8 cellular contexts compared by ENCODE assay signal in the genomic region with DNA sequence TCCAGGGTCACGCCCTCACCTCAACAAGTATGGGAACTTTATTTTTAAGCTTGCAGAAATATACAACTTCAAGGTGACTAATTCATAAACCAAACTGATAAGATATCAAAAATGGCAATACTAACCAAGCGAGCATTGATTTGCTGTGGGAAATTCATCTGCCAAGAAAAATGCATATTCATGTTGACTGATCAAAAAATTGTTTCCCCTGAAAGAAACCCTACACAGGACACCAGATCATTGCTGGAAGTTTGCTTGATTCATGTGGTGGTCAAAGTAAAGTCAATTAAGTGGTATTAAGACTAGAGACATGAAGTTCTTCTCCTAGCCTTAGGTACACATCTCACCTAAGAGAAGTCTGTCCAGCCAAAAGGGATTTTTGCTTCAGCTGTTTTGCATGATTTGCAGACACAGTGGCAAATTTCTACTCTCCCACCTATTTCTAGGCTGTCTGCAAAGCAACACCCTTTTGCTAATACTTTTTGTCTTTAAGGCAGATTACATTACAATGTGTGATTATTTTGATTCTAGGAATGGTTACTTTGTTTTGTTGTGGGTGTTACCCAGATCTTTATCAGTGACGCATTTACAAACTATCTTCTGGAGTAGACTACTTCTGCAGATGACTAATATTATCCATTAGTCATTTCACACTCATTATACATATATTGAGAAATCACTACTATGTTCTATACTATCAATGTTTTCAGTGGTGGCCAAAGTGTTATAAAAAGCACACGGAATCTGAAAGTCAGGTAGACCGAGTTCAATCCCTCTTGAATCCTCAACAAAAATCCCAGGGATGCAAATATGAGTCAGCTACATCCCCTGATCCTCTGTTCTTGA. TPM values are rescaled to one million over a fixed set of nuclear protein-coding genes. Genes with fewer than 3 reads are reported as not detected.
DNase-seq lines count a peak whose midpoint lies in the region; ATAC-seq and TF ChIP-seq lines count a peak whose summit lies in the region.

No MANE protein-coding gene starts in this region.

- H3K9me3 Mint-ChIP-seq in dendritic cell treated with granulocyte-macrophage colony-stimulating factor and Interleukin-4, amounts not matched to agents 40 ng/mL and 50 ng/mL, for 4 days: peaks cover 10% of the 10 kb centered on the region
- peaks cover 4% of the 10 kb centered on the region for H3K9me3 Mint-ChIP-seq in type B pancreatic cell

- TF ChIP-seq CTCF in GM13977 (IDR thresholded peaks at IDR 0.05; ENCODE audit: extremely low read depth, insufficient read depth, missing control alignments) (no peak), type B pancreatic cell (conservative IDR thresholded peaks at IDR 0.05) (no peak)

- in situ Hi-C loops in GM13977 (cut with MboI; ENCODE audit: low pct_unique_long_range_greater_than_20kb, low sequenced_read_pairs, unreplicated experiment): no loop called here

- no peaks in the 10 kb centered on the region for H3K27me3 Mint-ChIP-seq in dendritic cell treated with granulocyte-macrophage colony-stimulating factor and Interleukin-4, amounts not matched to agents 40 ng/mL and 50 ng/mL, for 4 days
- H3K27me3 Mint-ChIP-seq in type B pancreatic cell: no peaks in the 10 kb centered on the region

- peaks cover 53% of the 10 kb centered on the region for H3K4me1 Mint-ChIP-seq in dendritic cell treated with granulocyte-macrophage colony-stimulating factor and Interleukin-4, amounts not matched to agents 40 ng/mL and 50 ng/mL, for 4 days (ENCODE audit: low read depth)
- H3K4me1 Mint-ChIP-seq in type B pancreatic cell (ENCODE audit: unreplicated experiment): peaks cover 13% of the 10 kb centered on the region

- intact Hi-C loops in dendritic cell treated with granulocyte-macrophage colony-stimulating factor and Interleukin-4, amounts not matched to agents 40 ng/mL and 50 ng/mL, for 4 days (cut with micrococcal nuclease): no loop called here

- no peak overlapping the region for H3K4me3 Mint-ChIP-seq in dendritic cell treated with granulocyte-macrophage colony-stimulating factor and Interleukin-4, amounts not matched to agents 40 ng/mL and 50 ng/mL, for 4 days
- H3K4me3 Mint-ChIP-seq in type B pancreatic cell: no peak overlapping the region

- peaks cover 57% of the 10 kb centered on the region for H3K36me3 Mint-ChIP-seq in dendritic cell treated with granulocyte-macrophage colony-stimulating factor and Interleukin-4, amounts not matched to agents 40 ng/mL and 50 ng/mL, for 4 days (ENCODE audit: low read depth)
- H3K36me3 Mint-ChIP-seq in type B pancreatic cell: no peaks in the 10 kb centered on the region

- DNase-seq in GM13977 (ENCODE audit: low spot score): peak; percentile 37
- peak; percentile 4 for DNase-seq in LHCN-M2 (ENCODE audit: low read depth)
- no peak for DNase-seq in type B pancreatic cell (ENCODE audit: extremely low spot score, unreplicated experiment)
- DNase-seq in NCI-H1105 treated with DMSO at 0.1 percent for 48 hours (lab: John Stamatoyannopoulos, UW): no peak
- no peak for DNase-seq in NCI-H345 (lab: John Stamatoyannopoulos, UW)
- DNase-seq in MV-4-11 (lab: John Stamatoyannopoulos, UW): no peak

- peak overlapping the region; percentile 79 for H3K27ac Mint-ChIP-seq in dendritic cell treated with granulocyte-macrophage colony-stimulating factor and Interleukin-4, amounts not matched to agents 40 ng/mL and 50 ng/mL, for 4 days
- H3K27ac Mint-ChIP-seq in type B pancreatic cell: peak overlapping the region; percentile 25

- ATAC-seq in GM21717 (IDR thresholded peaks at IDR 0.05; ENCODE audit: unreplicated experiment): peak; percentile 82

RNA-seq across cellular contexts. Expression of gene SAMSN1, which starts 12.3 kb away (rescaled TPM):
- total RNA-seq in LHCN-M2 (2014; rRNA removed) (not detected in 2 replicates), type B pancreatic cell (ENCODE audit: low replicate concordance) (2.6 and 6.0 TPM in 2 replicates)
- not detected for polyA plus RNA-seq in LHCN-M2 (2012)

Comparison
In these comparisons a context has a peak if more than half of its experiments do, and no peak if none do; other contexts are left out.
1. DNase-seq: peak in GM13977 (single experiment) and LHCN-M2 (single experiment); none in type B pancreatic cell (single experiment), NCI-H1105 treated with DMSO at 0.1 percent for 48 hours (single experiment), NCI-H345 (single experiment) and MV-4-11 (single experiment).